In genomic region chr3:131361464-131362421, GRCh38 we compare ENCODE assay signal across 8 cellular contexts. TPM values are rescaled to one million over a fixed set of nuclear protein-coding genes. Genes with fewer than 3 reads are reported as not detected.
DNase-seq lines count a peak whose midpoint lies in the region; ATAC-seq, FAIRE-seq and TF ChIP-seq lines count a peak whose summit lies in the region.

No MANE protein-coding gene starts in this region.

- no peaks in the 10 kb centered on the region for H3K27me3 ChIP-seq in BJ (ENCODE audit: control insufficient read depth, insufficient read depth, low read length)
- H3K27me3 ChIP-seq in cardiac muscle cell = no peaks in the 10 kb centered on the region

- no peak overlapping the region for H3K27ac ChIP-seq in cardiac muscle cell

- no peak for TF ChIP-seq CTCF in BJ (IDR thresholded peaks at IDR 0.05; ENCODE audit: insufficient read depth, low read depth, low read length)
- TF ChIP-seq CTCF in cardiac muscle cell (IDR thresholded peaks at IDR 0.05; ENCODE audit: low read depth, low read length) = no peak
- TF ChIP-seq CTCF in osteocyte (IDR thresholded peaks at IDR 0.05) = no peak
- TF ChIP-seq CTCF in D721Med (IDR thresholded peaks at IDR 0.05; ENCODE audit: insufficient read depth, missing control alignments) = no peak

- POLR2A ChIA-PET in BJ (lab: Charles Lee) = no interaction called here

- FAIRE-seq in D721Med (lab: Jason Lieb, UNC) = no peak

- peaks cover 5% of the 10 kb centered on the region for H3K4me1 Mint-ChIP-seq in activated naive CD8-positive, alpha-beta T cell treated with anti-CD3 and anti-CD28 coated beads for 36 hours
- H3K4me1 Mint-ChIP-seq in osteocyte (ENCODE audit: unreplicated experiment) = peaks cover 7% of the 10 kb centered on the region

- peaks cover 42% of the 10 kb centered on the region for H3K27me3 Mint-ChIP-seq in activated naive CD8-positive, alpha-beta T cell treated with anti-CD3 and anti-CD28 coated beads for 36 hours
- H3K27me3 Mint-ChIP-seq in osteocyte (ENCODE audit: unreplicated experiment) = peaks cover 11% of the 10 kb centered on the region

- ATAC-seq in GM19328 (IDR thresholded peaks at IDR 0.05; ENCODE audit: unreplicated experiment) = peak; percentile 71
- ATAC-seq in GM18520 (IDR thresholded peaks at IDR 0.05; ENCODE audit: unreplicated experiment) = no peak

- H3K4me3 Mint-ChIP-seq in activated naive CD8-positive, alpha-beta T cell treated with anti-CD3 and anti-CD28 coated beads for 36 hours = peak overlapping the region; percentile 70
- peak overlapping the region; percentile 66 for H3K4me3 Mint-ChIP-seq in osteocyte (ENCODE audit: unreplicated experiment)

- H3K27ac Mint-ChIP-seq in activated naive CD8-positive, alpha-beta T cell treated with anti-CD3 and anti-CD28 coated beads for 36 hours = no peak overlapping the region
- H3K27ac Mint-ChIP-seq in osteocyte (ENCODE audit: unreplicated experiment) = no peak overlapping the region

- H3K9me3 Mint-ChIP-seq in activated naive CD8-positive, alpha-beta T cell treated with anti-CD3 and anti-CD28 coated beads for 36 hours = no peaks in the 10 kb centered on the region
- peaks cover 8% of the 10 kb centered on the region for H3K9me3 Mint-ChIP-seq in osteocyte (ENCODE audit: unreplicated experiment)

- H3K4me1 ChIP-seq in cardiac muscle cell (ENCODE audit: low read depth) = no peaks in the 10 kb centered on the region

- DNase-seq in BJ (ENCODE audit: low read depth) = no peak
- DNase-seq in HUDEP-2 (lab: John Stamatoyannopoulos, UW; ENCODE audit: unreplicated experiment in 76 of 76) = peak in 75 of 76 experiments; percentile 23 to 88 (median 73)
- DNase-seq in activated naive CD8-positive, alpha-beta T cell treated with anti-CD3 and anti-CD28 coated beads for 36 hours = peak; percentile 14
- peak; percentile 72 to 87 for DNase-seq in cardiac muscle cell (ENCODE audit: low read depth in 1 of 2, low spot score in 1 of 2)
- no peak for DNase-seq in osteocyte (ENCODE audit: extremely low spot score, unreplicated experiment)
- DNase-seq in D721Med (ENCODE audit: insufficient read length, low spot score) = no peak

- CTCF ChIA-PET in BJ (lab: Yijun Ruan, JAX) = interaction anchor here (0.5 to 1.0 kb wide), 3 partner anchors 9 to 328 kb away, joined by 3 to 4 read pairs (median 3); no protein-coding TSS in a partner anchor

- no peaks in the 10 kb centered on the region for H3K36me3 ChIP-seq in BJ (ENCODE audit: control insufficient read depth, insufficient read depth, low read length)
- no peaks in the 10 kb centered on the region for H3K36me3 ChIP-seq in cardiac muscle cell

- H3K36me3 Mint-ChIP-seq in activated naive CD8-positive, alpha-beta T cell treated with anti-CD3 and anti-CD28 coated beads for 36 hours = peaks cover 2% of the 10 kb centered on the region
- no peaks in the 10 kb centered on the region for H3K36me3 Mint-ChIP-seq in osteocyte (ENCODE audit: unreplicated experiment)

- no peaks in the 10 kb centered on the region for H3K9me3 ChIP-seq in cardiac muscle cell (ENCODE audit: low read depth)

- H3K4me3 ChIP-seq in BJ (ENCODE audit: low read depth, low read length) (peak overlapping the region; percentile 9), cardiac muscle cell (peak overlapping the region; percentile 24)

RNA-seq across cellular contexts. Expression of gene NUDT16, which starts 19.8 kb away (rescaled TPM):
- 5.4 and 6.6 TPM in 2 replicates for polyA plus RNA-seq in BJ (2011; rRNA removed)
- polyA minus RNA-seq in BJ (2011; rRNA and poly(A)+ RNA removed) = 4.1 and 4.3 TPM in 2 replicates
- 1 to 10 TPM; 5.7 TPM for total RNA-seq in activated naive CD8-positive, alpha-beta T cell treated with anti-CD3 and anti-CD28 coated beads for 36 hours
- total RNA-seq in cardiac muscle cell = 21.6 and 27.8 TPM in 2 replicates
- 12.9 and 15.2 TPM in 2 replicates for polyA plus RNA-seq in cardiac muscle cell
- 14.3 and 16.4 TPM in 2 replicates for total RNA-seq in osteocyte

Comparison
In these comparisons a context has a peak if more than half of its experiments do, and no peak if none do; other contexts are left out.
1. DNase-seq: peak in HUDEP-2 (75 of 76), activated naive CD8-positive, alpha-beta T cell treated with anti-CD3 and anti-CD28 coated beads for 36 hours (single experiment) and cardiac muscle cell (2 of 2); none in BJ (single experiment), osteocyte (single experiment) and D721Med (single experiment).